30 cellular contexts compared by ENCODE assay signal in the genomic region with DNA sequence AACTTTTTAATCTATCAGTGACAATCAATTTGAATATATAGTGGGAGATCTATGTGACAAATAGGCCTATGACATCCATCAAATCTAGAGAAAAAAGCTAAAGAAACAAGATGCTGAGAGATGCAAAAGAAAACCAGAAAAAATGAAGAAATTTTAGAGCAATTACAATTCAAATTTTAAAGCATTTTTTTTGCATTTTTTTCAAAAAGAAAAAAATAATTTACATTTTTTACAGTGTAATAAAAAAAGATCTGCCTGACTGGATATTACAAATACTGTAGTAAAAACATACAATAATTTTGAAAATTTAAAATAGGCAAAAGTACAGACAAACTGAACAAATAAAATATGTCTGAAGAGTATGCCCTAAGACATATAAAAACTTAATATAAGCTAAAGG. TPM values are rescaled to one million over a fixed set of nuclear protein-coding genes. Genes with fewer than 3 reads are reported as not detected.
"Had no signal": no experiment of that assay in that cellular context is flagged by ENCODE, and none has a peak within 500 bp of the region (broad histone marks: within the 10 kb centered on the region; RNA-seq: fewer than 3 reads in every experiment).

No MANE protein-coding gene starts in this region.

- H3K27ac ChIP-seq: body of pancreas, hepatocyte had no signal

- H3K9me3 ChIP-seq: adrenal gland, body of pancreas, gastroesophageal sphincter, heart right ventricle had no signal

- H3K36me3 ChIP-seq: adrenal gland had no signal

- H3K4me3 ChIP-seq: adrenal gland, body of pancreas, gastroesophageal sphincter, heart right ventricle, hepatocyte had no signal

- H3K27me3 ChIP-seq: adrenal gland, body of pancreas, gastroesophageal sphincter, heart right ventricle had no signal

- DNase-seq: activated CD4-positive, alpha-beta memory T cell treated with anti-CD3 and anti-CD28 coated beads for 36 hours; activated CD4-positive, alpha-beta T cell treated with anti-CD3 and anti-CD28 coated beads for 36 hours; activated CD4-positive, alpha-beta T cell treated with anti-CD3 and anti-CD28 coated beads, Interleukin-2, amount 10 ng/mL, durations not matched to agents 24 days and 14 days; activated CD4-positive, CD25-positive, alpha-beta regulatory T cell; activated CD4-positive, CD25-positive, alpha-beta regulatory T cell treated with anti-CD3 and anti-CD28 coated beads, Interleukin-2, amount 50 U/mL, for 72 hours; activated CD8-positive, alpha-beta memory T cell treated with anti-CD3 and anti-CD28 coated beads, Interleukin-2, amount 10 ng/mL, durations not matched to agents 7 days and 5 days; activated CD8-positive, alpha-beta memory T cell treated with anti-CD3 and anti-CD28 coated beads, Interleukin-2, amount 50 U/mL, for 48 hours; activated CD8-positive, alpha-beta T cell treated with anti-CD3 and anti-CD28 coated beads, Interleukin-2, amount 10 ng/mL, durations not matched to agents 7 days and 5 days; activated effector memory CD4-positive, alpha-beta T cell treated with anti-CD3 and anti-CD28 coated beads, Interleukin-2, amount 50 U/mL, for 16 hours; activated naive CD4-positive, alpha-beta T cell treated with anti-CD3 and anti-CD28 coated beads for 36 hours; activated naive CD8-positive, alpha-beta T cell treated with anti-CD3 and anti-CD28 coated beads for 36 hours; activated naive CD8-positive, alpha-beta T cell treated with anti-CD3 and anti-CD28 coated beads, Interleukin-2, amount 50 U/mL, for 24 hours; activated T-cell treated with anti-CD3 and anti-CD28 coated beads, Interleukin-2, amount 50 U/mL, for 4 hours; amygdala; aorta; body of pancreas; caudate nucleus; cortex of kidney; effector CD8-positive, alpha-beta T cell; foreskin fibroblast; heart right ventricle; T-helper 1 cell; T-helper 17 cell; T1000 had no signal

- ATAC-seq: activated CD4-positive, alpha-beta T cell treated with anti-CD3 and anti-CD28 coated beads for 36 hours; activated CD8-positive, alpha-beta memory T cell treated with anti-CD3 and anti-CD28 coated beads, Interleukin-2, amount 10 ng/mL, durations not matched to agents 7 days and 5 days; activated CD8-positive, alpha-beta T cell treated with anti-CD3 and anti-CD28 coated beads, Interleukin-2, amount 10 ng/mL, durations not matched to agents 7 days and 5 days; activated naive CD8-positive, alpha-beta T cell treated with anti-CD3 and anti-CD28 coated beads, Interleukin-2, amount 50 U/mL, for 24 hours; activated T-cell treated with anti-CD3 and anti-CD28 coated beads, Interleukin-2, amount 50 U/mL, for 4 hours; body of pancreas; esophagus mucosa; gastroesophageal sphincter; T-helper 17 cell had no signal

- H3K4me1 ChIP-seq: body of pancreas had no signal

RNA-seq across cellular contexts. Expression of a gene that starts 14.4 kb away (rescaled TPM):
- total RNA-seq: activated CD4-positive, alpha-beta memory T cell treated with anti-CD3 and anti-CD28 coated beads for 36 hours; activated CD4-positive, alpha-beta T cell treated with anti-CD3 and anti-CD28 coated beads, Interleukin-2, amount 10 ng/mL, durations not matched to agents 24 days and 14 days; activated CD8-positive, alpha-beta T cell treated with anti-CD3 and anti-CD28 coated beads, Interleukin-2, amount 10 ng/mL, durations not matched to agents 7 days and 5 days; activated T-helper 2 cell treated with anti-CD3 and anti-CD28 coated beads, Interferon-gamma antibody, Interleukin-2, Interleukin-4, amounts not matched to agents 10 μg/mL and 5 μg/mL and 100 μg/mL, durations not matched to agents 14 hours and 24 hours and 36 hours; epithelial cell of proximal tubule had no signal
